ENCODE assay signal across 1 cellular context in genomic region chr14:89391123-89391522, GRCh38.
TF ChIP-seq lines count a peak whose summit lies in the region.

No MANE protein-coding gene starts in this region.

TF ChIP-seq in HepG2, 621 proteins besides CTCF, POLR2A, EP300 and RAD21 (continued from another document and continues in another):
- TF ChIP-seq CSRNP2 (CRISPR knock-in tag; conservative IDR thresholded peaks at IDR 0.05; ENCODE audit: low read depth) (no peak), ZC3H4 (CRISPR knock-in tag; IDR thresholded peaks at IDR 0.05; ENCODE audit: borderline replicate concordance) (no peak), GABPA (IDR thresholded peaks at IDR 0.05; ENCODE audit: low read depth, low read length) (no peak), GABPA (CRISPR knock-in tag; IDR thresholded peaks at IDR 0.05; ENCODE audit: low read depth) (no peak), ZBED4 (CRISPR knock-in tag; IDR thresholded peaks at IDR 0.05; ENCODE audit: borderline replicate concordance) (no peak), BCLAF1 (IDR thresholded peaks at IDR 0.05) (no peak), PBX3 (CRISPR knock-in tag; IDR thresholded peaks at IDR 0.05; ENCODE audit: borderline replicate concordance) (no peak), CREM (IDR thresholded peaks at IDR 0.05) (peak; percentile 75), CREM (CRISPR knock-in tag; IDR thresholded peaks at IDR 0.05) (no peak), ZNF746 (CRISPR knock-in tag; IDR thresholded peaks at IDR 0.05) (no peak), HDAC1 (CRISPR knock-in tag; IDR thresholded peaks at IDR 0.05) (peak; percentile 68; the same call in 1 of the 2 replicates), ZNF432 (CRISPR knock-in tag; IDR thresholded peaks at IDR 0.05; ENCODE audit: borderline replicate concordance) (no peak), ZNF569 (CRISPR knock-in tag; IDR thresholded peaks at IDR 0.05; ENCODE audit: borderline replicate concordance) (no peak), MYNN (CRISPR knock-in tag; IDR thresholded peaks at IDR 0.05; ENCODE audit: low read depth) (no peak), ZBTB33 (CRISPR knock-in tag; IDR thresholded peaks at IDR 0.05) (no peak), MED8 (CRISPR knock-in tag; IDR thresholded peaks at IDR 0.05; ENCODE audit: insufficient replicate concordance) (no peak), ZSCAN20 (CRISPR knock-in tag; IDR thresholded peaks at IDR 0.05; ENCODE audit: borderline replicate concordance) (no peak), ELF4 (CRISPR knock-in tag; IDR thresholded peaks at IDR 0.05; ENCODE audit: borderline replicate concordance) (no peak), ZHX2 (IDR thresholded peaks at IDR 0.05; ENCODE audit: low read depth) (no peak), ZHX2 (CRISPR knock-in tag; IDR thresholded peaks at IDR 0.05; ENCODE audit: borderline replicate concordance) (no peak), ZNF841 (CRISPR knock-in tag; IDR thresholded peaks at IDR 0.05; ENCODE audit: borderline replicate concordance) (no peak), HHEX (CRISPR knock-in tag; IDR thresholded peaks at IDR 0.05) (no peak), ZSCAN21 (CRISPR knock-in tag; IDR thresholded peaks at IDR 0.05; ENCODE audit: borderline replicate concordance) (no peak), CEBPB (IDR thresholded peaks at IDR 0.05; ENCODE audit: borderline replicate concordance, low read depth, low read length) (peak; percentile 78), ZNF773 (CRISPR knock-in tag; IDR thresholded peaks at IDR 0.05; ENCODE audit: borderline replicate concordance) (no peak), SPEN (CRISPR knock-in tag; IDR thresholded peaks at IDR 0.05; ENCODE audit: low read depth) (0 out of 2 replicates have a peak, but pooled peaks have one; percentile 27), ZIK1 (CRISPR knock-in tag; IDR thresholded peaks at IDR 0.05; ENCODE audit: borderline replicate concordance, low read depth) (no peak), ZBTB34 (CRISPR knock-in tag; IDR thresholded peaks at IDR 0.05) (0 out of 2 replicates have a peak, but pooled peaks have one; percentile 49), CBFB (CRISPR knock-in tag; IDR thresholded peaks at IDR 0.05) (no peak), SALL1 (CRISPR knock-in tag; IDR thresholded peaks at IDR 0.05) (peak; percentile 74; the same call in 1 of the 2 replicates), ARHGAP35 (CRISPR knock-in tag; IDR thresholded peaks at IDR 0.05; ENCODE audit: borderline replicate concordance) (no peak), BRD4 (CRISPR knock-in tag; IDR thresholded peaks at IDR 0.05) (no peak), ZNF235 (CRISPR knock-in tag; IDR thresholded peaks at IDR 0.05; ENCODE audit: borderline replicate concordance) (no peak), CERS6 (CRISPR knock-in tag; IDR thresholded peaks at IDR 0.05) (no peak), RBAK (CRISPR knock-in tag; IDR thresholded peaks at IDR 0.05) (no peak), ZNF597 (CRISPR knock-in tag; IDR thresholded peaks at IDR 0.05) (no peak), TMF1 (CRISPR knock-in tag; IDR thresholded peaks at IDR 0.05; ENCODE audit: low read depth) (no peak), FOXK1 (CRISPR knock-in tag; IDR thresholded peaks at IDR 0.05; ENCODE audit: borderline replicate concordance, low read depth) (peak; percentile 62; the same call in 1 of the 2 replicates), NR2F6 (IDR thresholded peaks at IDR 0.05) (peak; percentile 68), NR2F6 (CRISPR knock-in tag; IDR thresholded peaks at IDR 0.05) (peak; percentile 70)
